8 cellular contexts compared by ENCODE assay signal in genomic region chr16:87951550-87952538, GRCh38. TPM values are rescaled to one million over a fixed set of nuclear protein-coding genes. Genes with fewer than 3 reads are reported as not detected.
A peak's percentile ranks its signal among the peaks of the same experiment; 100 is the strongest.
DNase-seq lines count a peak whose midpoint lies in the region; ATAC-seq and TF ChIP-seq lines count a peak whose summit lies in the region.

No MANE protein-coding gene starts in this region.

- H4K5ac ChIP-seq in mesendoderm (ENCODE audit: low read length) = no peak overlapping the region

- peak overlapping the region; percentile 99 for H3K18ac ChIP-seq in mesendoderm (ENCODE audit: low read length)

- H3K9ac ChIP-seq in NT2/D1 (ENCODE audit: insufficient read length, low read depth) (peak overlapping the region; percentile 97), mesendoderm (ENCODE audit: low read length) (peak overlapping the region; percentile 82)

- peak overlapping the region; percentile 69 for H4K8ac ChIP-seq in mesendoderm (ENCODE audit: low read depth, low read length)

- H2BK15ac ChIP-seq in mesendoderm (replicated peaks; ENCODE audit: low read depth) = no peak overlapping the region

- in situ Hi-C loops in GM13976 (cut with MboI; ENCODE audit: low sequenced_read_pairs, unreplicated experiment) = no loop called here

- H2BK120ac ChIP-seq in mesendoderm (ENCODE audit: low read depth, low read length) = peak overlapping the region; percentile 16

- H3K27ac ChIP-seq in mesendoderm (ENCODE audit: low read depth, low read length) (peak overlapping the region; percentile 80), upper lobe of right lung (peak overlapping the region; percentile 98)

- peak; percentile 6 for ATAC-seq in GM21825 (IDR thresholded peaks at IDR 0.05; ENCODE audit: unreplicated experiment)
- no peak for ATAC-seq in upper lobe of right lung

- intact Hi-C loops in upper lobe of right lung (cut with DNase I) = no loop called here

- peak overlapping the region; percentile 83 for H3K4me3 ChIP-seq in NT2/D1 (ENCODE audit: insufficient read length, low read depth)
- H3K4me3 ChIP-seq in choroid plexus epithelial cell (ENCODE audit: low read depth, low read length) = peak overlapping the region; percentile 87
- H3K4me3 ChIP-seq in mesendoderm (ENCODE audit: low read length) = peak overlapping the region; percentile 84
- H3K4me3 ChIP-seq in upper lobe of right lung = peak overlapping the region; percentile 98

- WGBS in mesendoderm (ENCODE audit: extremely low coverage, insufficient coverage, low lambda C conversion rate) = no CpG with 5 or more reads among the region's 82 CpGs

- no peaks in the 10 kb centered on the region for H3K27me3 ChIP-seq in NT2/D1 (ENCODE audit: insufficient read depth, insufficient read length)
- H3K27me3 ChIP-seq in mesendoderm (ENCODE audit: insufficient read depth, low read length, poor library complexity) = no peaks in the 10 kb centered on the region
- no peaks in the 10 kb centered on the region for H3K27me3 ChIP-seq in upper lobe of right lung

- no peak for DNase-seq in NT2/D1 (ENCODE audit: low read depth, low spot score)
- no peak for DNase-seq in choroid plexus epithelial cell (ENCODE audit: low read depth)
- peak; percentile 29 for DNase-seq in mesendoderm
- no peak for DNase-seq in upper lobe of right lung
- no peak for DNase-seq in GM13976 (ENCODE audit: low spot score)
- DNase-seq in mucosa of gallbladder (ENCODE audit: low spot score) = no peak

- peak overlapping the region; percentile 96 for H3K4ac ChIP-seq in mesendoderm (ENCODE audit: low read depth, low read length)

- TF ChIP-seq CTCF in GM12874 (IDR thresholded peaks at IDR 0.05; ENCODE audit: insufficient read depth, low read depth, low read length) (peak; percentile 21; the same call in 1 of the 2 replicates), choroid plexus epithelial cell (conservative IDR thresholded peaks at IDR 0.05; ENCODE audit: low read depth, low read length) (peak; percentile 41), upper lobe of right lung (IDR thresholded peaks at IDR 0.05) (peak; percentile 26), GM13976 (IDR thresholded peaks at IDR 0.05; ENCODE audit: borderline replicate concordance, control extremely low read depth, extremely low read depth, insufficient read depth, missing control alignments) (no peak)

- peaks cover 23% of the 10 kb centered on the region for H3K79me1 ChIP-seq in mesendoderm (ENCODE audit: low read length)

- H3K4me2 ChIP-seq in mesendoderm (ENCODE audit: low read length) = peak overlapping the region; percentile 65

- H2AK5ac ChIP-seq in mesendoderm (ENCODE audit: low read length) = no peak overlapping the region

- H3K9me3 ChIP-seq in NT2/D1 (ENCODE audit: insufficient read depth, low read length) = no peaks in the 10 kb centered on the region
- H3K9me3 ChIP-seq in upper lobe of right lung = no peaks in the 10 kb centered on the region

- peak overlapping the region; percentile 15 for H3K23ac ChIP-seq in mesendoderm (ENCODE audit: low read length)

- peaks cover 50% of the 10 kb centered on the region for H3K79me2 ChIP-seq in mesendoderm (ENCODE audit: control insufficient read depth, insufficient read depth, low read length)

- peaks cover 47% of the 10 kb centered on the region for H3K36me3 ChIP-seq in NT2/D1 (ENCODE audit: insufficient read depth, insufficient read length, low read length)
- no peaks in the 10 kb centered on the region for H3K36me3 ChIP-seq in mesendoderm (ENCODE audit: control insufficient read depth, insufficient read depth, low read length)
- no peaks in the 10 kb centered on the region for H3K36me3 ChIP-seq in upper lobe of right lung

- H3K56ac ChIP-seq in mesendoderm (ENCODE audit: low read length) = peak overlapping the region; percentile 95

- H3K4me1 ChIP-seq in NT2/D1 (ENCODE audit: insufficient read depth, insufficient read length) (peaks cover 8% of the 10 kb centered on the region), mesendoderm (ENCODE audit: control insufficient read depth, low read depth, low read length) (no peaks in the 10 kb centered on the region), upper lobe of right lung (peaks cover 41% of the 10 kb centered on the region)

- H2BK5ac ChIP-seq in mesendoderm (ENCODE audit: low read length) = no peak overlapping the region

RNA-seq across cellular contexts. Expression of gene BANP, which starts 0.6 kb away (rescaled TPM):
- polyA plus RNA-seq in mesendoderm (2013, experiment 1 of 2) = 24.9 TPM
- 22.2 TPM for polyA plus RNA-seq in mesendoderm (2013, experiment 2 of 2)
- 20.6 TPM for total RNA-seq in upper lobe of right lung
- total RNA-seq in mucosa of gallbladder = 31.7 TPM

RNA-seq across cellular contexts. Expression of gene CA5A, which starts 15.5 kb away (rescaled TPM):
- 0.06 TPM for polyA plus RNA-seq in mesendoderm (2013, experiment 1 of 2)
- not detected for polyA plus RNA-seq in mesendoderm (2013, experiment 2 of 2)
- total RNA-seq in upper lobe of right lung (not detected), mucosa of gallbladder (0.14 TPM)
